In the genomic region with DNA sequence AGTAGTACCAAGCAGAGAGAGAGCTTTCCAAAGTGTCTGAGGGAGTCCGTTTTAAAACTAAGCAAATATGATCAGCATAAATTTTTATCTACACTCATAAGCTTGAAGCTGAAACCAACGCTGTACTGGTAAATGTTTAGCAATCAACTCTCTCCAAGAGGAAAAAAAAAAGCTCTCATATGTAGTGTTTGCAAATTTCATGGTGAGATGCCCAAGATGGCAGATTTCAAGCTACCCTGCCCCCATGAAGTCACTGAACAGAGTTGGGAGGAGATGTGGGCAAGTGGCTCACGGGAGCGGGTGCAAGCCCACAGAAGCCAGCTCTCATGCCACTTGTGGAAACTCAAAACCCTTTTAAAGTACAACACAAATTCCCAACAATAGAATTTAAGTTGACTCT, we compare ENCODE assay signal across 19 cellular contexts.
DNase-seq lines count a peak whose midpoint lies in the region; ATAC-seq and TF ChIP-seq lines count a peak whose summit lies in the region.
"Had no signal": no experiment of that assay in that cellular context is flagged by ENCODE, and none has a peak within 500 bp of the region (broad histone marks: within the 10 kb centered on the region; RNA-seq: fewer than 3 reads in every experiment).

No MANE protein-coding gene starts in this region.

- H4K5ac ChIP-seq in IMR-90 (ENCODE audit: low read depth, low read length): no peak overlapping the region

- H3K9me3 ChIP-seq in IMR-90 (ENCODE audit: control insufficient read depth, insufficient read depth, low read length) (peaks cover 3% of the 10 kb centered on the region; the same call in 1 of the 2 replicates), endodermal cell (ENCODE audit: control insufficient read depth, low read length) (peaks cover 4% of the 10 kb centered on the region), lower lobe of right lung (no peaks in the 10 kb centered on the region), upper lobe of right lung (no peaks in the 10 kb centered on the region), prostate gland (no peaks in the 10 kb centered on the region)
- H3K9me3 ChIP-seq: Caco-2 had no signal

- DNase-seq in IMR-90 (no peak), endodermal cell (no peak), lower lobe of right lung (no peak), upper lobe of right lung (no peak), WTC11 (ENCODE audit: low spot score) (no peak), HK-2 (ENCODE audit: unreplicated experiment) (no peak), prostate gland (ENCODE audit: low spot score) (no peak)
- DNase-seq: Caco-2; CD4-positive, CD25-positive, alpha-beta regulatory T cell; CD8-positive, alpha-beta T cell; DMS153; DND-41; GOT3; H7; HCEC 1CT had no signal

- H3K4me2 ChIP-seq in IMR-90 (ENCODE audit: low read depth, low read length): no peak overlapping the region
- H3K4me2 ChIP-seq: BLaER1 had no signal

- H3K27me3 Mint-ChIP-seq in endodermal cell (ENCODE audit: insufficient read depth) (no peaks in the 10 kb centered on the region), WTC11 (ENCODE audit: low read depth) (no peaks in the 10 kb centered on the region)
- H3K27me3 Mint-ChIP-seq: B cell; CD4-positive, CD25-positive, alpha-beta regulatory T cell had no signal

- CTCF ChIA-PET in IMR-90 (lab: Yijun Ruan, JAX) (interaction anchor here (0.8 kb wide), 1 partner anchor 9 kb away, joined by 3 read pairs; no protein-coding TSS in a partner anchor), WTC11 (lab: Charles Lee) (no interaction called here)

- H3K36me3 ChIP-seq in IMR-90 (ENCODE audit: control insufficient read depth, insufficient read depth, low read length) (no peaks in the 10 kb centered on the region), endodermal cell (ENCODE audit: control insufficient read depth, insufficient read depth, low read length) (no peaks in the 10 kb centered on the region), lower lobe of right lung (no peaks in the 10 kb centered on the region), upper lobe of right lung (no peaks in the 10 kb centered on the region), prostate gland (no peaks in the 10 kb centered on the region)
- H3K36me3 ChIP-seq: BLaER1 had no signal

- POLR2A ChIA-PET in IMR-90 (lab: Charles Lee; ENCODE audit: unreplicated experiment): no interaction called here
- POLR2A ChIA-PET in WTC11 (lab: Charles Lee): no interaction called here

- WGBS in IMR-90 (ENCODE audit: extremely low coverage in 2 of 2, insufficient read length in 1 of 2), 2 experiments: no CpG with 5 or more reads among the region's 4 CpGs
- 95 to 100% methylated on average over 2 to 4 of the region's 4 CpGs for WGBS in endodermal cell (ENCODE audit: insufficient coverage in 1 of 2, insufficient read length in 1 of 2), 2 experiments
- WGBS in prostate gland: 83% methylated on average over 4 of the region's 4 CpGs

- peaks cover 4 to 22% of the 10 kb centered on the region in 2 experiments; a peak in 2 of 4 replicates for H3K79me1 ChIP-seq in IMR-90 (ENCODE audit: low read depth in 1 of 2, low read length in 2 of 2)

- no peak overlapping the region for H3K4me3 ChIP-seq in IMR-90 (ENCODE audit: insufficient read depth, low read depth, low read length)
- no peak overlapping the region for H3K4me3 ChIP-seq in endodermal cell (ENCODE audit: low read length)
- H3K4me3 ChIP-seq in lower lobe of right lung: no peak overlapping the region
- no peak overlapping the region for H3K4me3 ChIP-seq in upper lobe of right lung
- no peak overlapping the region for H3K4me3 ChIP-seq in prostate gland
- H3K4me3 ChIP-seq: BLaER1 had no signal

- H2BK15ac ChIP-seq in IMR-90 (ENCODE audit: low read depth, low read length): no peak overlapping the region

- no peak overlapping the region for H4K91ac ChIP-seq in IMR-90 (ENCODE audit: insufficient read depth, low read depth, low read length)

- peak overlapping the region; percentile 70 for H2AK9ac ChIP-seq in IMR-90 (replicated peaks; ENCODE audit: low read depth, low read length, poor library complexity)

- H3K18ac ChIP-seq in IMR-90 (ENCODE audit: low read depth, low read length): no peak overlapping the region

- TF ChIP-seq POLR2A in IMR-90 (IDR thresholded peaks at IDR 0.05; ENCODE audit: low read depth, low read length) (no peak), prostate gland (IDR thresholded peaks at IDR 0.05) (no peak)

- no peak overlapping the region for H3K23ac ChIP-seq in IMR-90 (ENCODE audit: low read depth, low read length)

- H3K36me3 Mint-ChIP-seq in endodermal cell (ENCODE audit: low read depth) (peaks cover 6% of the 10 kb centered on the region), WTC11 (no peaks in the 10 kb centered on the region)
- H3K36me3 Mint-ChIP-seq: CD4-positive, CD25-positive, alpha-beta regulatory T cell; CD8-positive, alpha-beta T cell had no signal

- H4K8ac ChIP-seq in IMR-90 (ENCODE audit: low read depth in 2 of 2, low read length in 2 of 2): no peak overlapping the region

- ATAC-seq in IMR-90 (ENCODE audit: low read depth) (no peak), lower lobe of right lung (peak; percentile 52 to 83), upper lobe of right lung (peak; percentile 74), WTC11 (no peak)
- ATAC-seq: CD8-positive, alpha-beta T cell had no signal

- no peaks in the 10 kb centered on the region for H4K20me1 ChIP-seq in IMR-90 (ENCODE audit: insufficient read depth, low read length)
- H4K20me1 ChIP-seq: BLaER1 had no signal

- H2BK120ac ChIP-seq in IMR-90 (ENCODE audit: low read depth, low read length): no peak overlapping the region

- H3K27me3 ChIP-seq in IMR-90 (ENCODE audit: control insufficient read depth, insufficient read depth, low read length) (no peaks in the 10 kb centered on the region), endodermal cell (ENCODE audit: control insufficient read depth, insufficient read depth, low read length, poor library complexity, severe bottlenecking) (no peaks in the 10 kb centered on the region), lower lobe of right lung (ENCODE audit: low read depth) (no peaks in the 10 kb centered on the region), upper lobe of right lung (no peaks in the 10 kb centered on the region), prostate gland (replicated peaks; ENCODE audit: insufficient read depth) (no peaks in the 10 kb centered on the region)
- H3K27me3 ChIP-seq: BLaER1 had no signal

- H3K9me1 ChIP-seq in IMR-90 (ENCODE audit: insufficient read depth, low read length): peaks cover 6% of the 10 kb centered on the region; the same call in 1 of the 2 replicates

- H3K4me3 Mint-ChIP-seq in endodermal cell (no peak overlapping the region), WTC11 (no peak overlapping the region)
- H3K4me3 Mint-ChIP-seq: B cell; CD4-positive, CD25-positive, alpha-beta regulatory T cell; CD8-positive, alpha-beta T cell had no signal

- H3K27ac Mint-ChIP-seq in endodermal cell (peak overlapping the region; percentile 19), WTC11 (no peak overlapping the region)
- H3K27ac Mint-ChIP-seq: B cell; CD4-positive, CD25-positive, alpha-beta regulatory T cell; CD8-positive, alpha-beta T cell had no signal

- H2AFZ ChIP-seq in IMR-90 (replicated peaks; ENCODE audit: low read length, poor library complexity): no peak overlapping the region

- no peak overlapping the region for H3K56ac ChIP-seq in IMR-90 (ENCODE audit: extremely low read depth, insufficient read depth, low read length)

- H3K4me1 Mint-ChIP-seq in endodermal cell: peaks cover 28% of the 10 kb centered on the region
- no peaks in the 10 kb centered on the region for H3K4me1 Mint-ChIP-seq in WTC11
- H3K4me1 Mint-ChIP-seq: B cell; CD4-positive, CD25-positive, alpha-beta regulatory T cell had no signal

- no peak overlapping the region for H2BK20ac ChIP-seq in IMR-90 (ENCODE audit: low read depth, low read length)

- in situ Hi-C loops in IMR-90 (cut with MboI; ENCODE audit: low sequenced_read_pairs): no loop called here

- no TSS peak for BruUV-seq in IMR-90 (replicated peaks; lab: Mats Ljungman, UMichigan)

- H3K9ac ChIP-seq in IMR-90 (ENCODE audit: low read depth, low read length): no peak overlapping the region
- no peak overlapping the region for H3K9ac ChIP-seq in endodermal cell (ENCODE audit: extremely low read depth, low read length, poor library complexity, severe bottlenecking)
- H3K9ac ChIP-seq: BLaER1 had no signal

- no peak for TF ChIP-seq RAD21 in IMR-90 (IDR thresholded peaks at IDR 0.05; ENCODE audit: low read length)

- intact Hi-C loops in IMR-90 (cut with micrococcal nuclease) (no loop called here), lower lobe of right lung (cut with DNase I) (no loop called here), upper lobe of right lung (cut with DNase I) (no loop called here), prostate gland (cut with DNase I) (no loop called here)

- no peak overlapping the region for H3K4ac ChIP-seq in IMR-90 (ENCODE audit: low read depth, low read length)

- no peak overlapping the region for H2AK5ac ChIP-seq in IMR-90 (ENCODE audit: low read depth, low read length)

- dilution Hi-C loops in IMR-90 (cut with HindIII; ENCODE audit: low sequenced_read_pairs, unreplicated experiment): no loop called here

- no peak for TF ChIP-seq CTCF in IMR-90 (conservative IDR thresholded peaks at IDR 0.05; ENCODE audit: low read depth, low read length)
- TF ChIP-seq CTCF in endodermal cell (conservative IDR thresholded peaks at IDR 0.05): no peak
- TF ChIP-seq CTCF in lower lobe of right lung (IDR thresholded peaks at IDR 0.05): no peak
- TF ChIP-seq CTCF in upper lobe of right lung (IDR thresholded peaks at IDR 0.05): no peak
- TF ChIP-seq CTCF in WTC11 (IDR thresholded peaks at IDR 0.05): no peak
- no peak for TF ChIP-seq CTCF in prostate gland (IDR thresholded peaks at IDR 0.05)

- no peak overlapping the region for H3K14ac ChIP-seq in IMR-90 (replicated peaks; ENCODE audit: low read depth, low read length)

- no peak overlapping the region for H3K27ac ChIP-seq in IMR-90 (ENCODE audit: insufficient read depth, low read length)
- H3K27ac ChIP-seq in endodermal cell (ENCODE audit: low read depth, low read length): no peak overlapping the region
- no peak overlapping the region for H3K27ac ChIP-seq in lower lobe of right lung
- no peak overlapping the region for H3K27ac ChIP-seq in upper lobe of right lung
- H3K27ac ChIP-seq in prostate gland: no peak overlapping the region
- H3K27ac ChIP-seq: 22Rv1, BLaER1, C4-2B had no signal

- H3K9me3 Mint-ChIP-seq in endodermal cell (peaks cover 9% of the 10 kb centered on the region), WTC11 (peaks cover 14% of the 10 kb centered on the region)
- H3K9me3 Mint-ChIP-seq: CD8-positive, alpha-beta T cell had no signal

- no peak overlapping the region for H2BK5ac ChIP-seq in IMR-90 (ENCODE audit: low read depth, low read length, poor library complexity, severe bottlenecking)

- H3K4me1 ChIP-seq in IMR-90 (ENCODE audit: control insufficient read depth, insufficient read depth, low read length) (peaks cover 2% of the 10 kb centered on the region), endodermal cell (ENCODE audit: control insufficient read depth, insufficient read depth, low read length) (no peaks in the 10 kb centered on the region), lower lobe of right lung (no peaks in the 10 kb centered on the region), upper lobe of right lung (no peaks in the 10 kb centered on the region), prostate gland (replicated peaks) (no peaks in the 10 kb centered on the region)
- H3K4me1 ChIP-seq: BLaER1 had no signal

TF ChIP-seq in IMR-90, 13 proteins besides CTCF, POLR2A, EP300 and RAD21 (continues in another document):
- no peak for TF ChIP-seq RFX5 (IDR thresholded peaks at IDR 0.05; ENCODE audit: low read depth, low read length)

Comparison
In these comparisons a context has a peak if more than half of its experiments do, and no peak if none do; other contexts are left out.
1. ATAC-seq: peak in lower lobe of right lung (2 of 2) and upper lobe of right lung (single experiment); none in IMR-90 (single experiment) and WTC11 (single experiment).